ENCODE assay signal across 7 cellular contexts in genomic region chr15:74781673-74782595, GRCh38. TPM values are rescaled to one million over a fixed set of nuclear protein-coding genes. Genes with fewer than 3 reads are reported as not detected.
DNase-seq lines count a peak whose midpoint lies in the region; ATAC-seq, FAIRE-seq and TF ChIP-seq lines count a peak whose summit lies in the region.

Gene CSK (plus strand): TSS chr15:74782080. CDS start chr15:74798298, 16,218 bp downstream.

- CTCF ChIA-PET in activated CD8-positive, alpha-beta T cell treated with anti-CD3 and anti-CD28 coated beads for 36 hours (lab: Charles Lee), result interaction anchor here (0.7 to 30.3 kb wide), 10 partner anchors 5 to 183 kb away, joined by 3 to 1327 read pairs (median 4); partner anchors contain the start of genes CSK and FAM219B

- H3K27ac Mint-ChIP-seq in activated CD8-positive, alpha-beta T cell treated with anti-CD3 and anti-CD28 coated beads for 36 hours, result peak within 1 kb of the TSS; percentile 98

- no peaks in the 10 kb centered on the region for H3K27me3 ChIP-seq in effector memory CD4-positive, alpha-beta T cell (replicated peaks; ENCODE audit: control insufficient read depth, insufficient read depth, low read length, poor library complexity, severe bottlenecking)
- no peaks in the 10 kb centered on the region for H3K27me3 ChIP-seq in lung (ENCODE audit: control insufficient read depth, insufficient read depth)

- POLR2A ChIA-PET in activated CD8-positive, alpha-beta T cell treated with anti-CD3 and anti-CD28 coated beads for 36 hours (lab: Charles Lee), result interaction anchor here (1.1 to 21.2 kb wide), 6 partner anchors 9 to 109 kb away, joined by 4 to 410 read pairs (median 15); no protein-coding TSS in a partner anchor

- peak; percentile 74 for FAIRE-seq in GM12891 (lab: Jason Lieb, UNC)

- peak; percentile 66 for TF ChIP-seq CTCF in activated CD8-positive, alpha-beta T cell treated with anti-CD3 and anti-CD28 coated beads for 36 hours (IDR thresholded peaks at IDR 0.05)
- TF ChIP-seq CTCF in lung (IDR thresholded peaks at IDR 0.05; ENCODE audit: control extremely low read depth, extremely low read depth), result peak; percentile 9

- intact Hi-C loops in activated CD8-positive, alpha-beta T cell treated with anti-CD3 and anti-CD28 coated beads for 36 hours (cut with micrococcal nuclease), result loop anchor here (5.0 kb wide), 2 partner anchors 60 to 235 kb away; partner anchors contain the start of gene ULK3

- H3K4me1 ChIP-seq in effector memory CD4-positive, alpha-beta T cell (ENCODE audit: control insufficient read depth, insufficient read depth, low read length, poor library complexity, severe bottlenecking), result peaks cover 77% of the 10 kb centered on the region
- H3K4me1 ChIP-seq in lung (ENCODE audit: control insufficient read depth in 2 of 2, insufficient read depth in 2 of 2, low read length in 2 of 2), result peaks cover 25 to 46% of the 10 kb centered on the region in 2 donors

- 1% methylated on average over 57 to 109 of the region's 109 CpGs for WGBS in lung, 2 donors

- no peaks in the 10 kb centered on the region for H3K9me3 ChIP-seq in effector memory CD4-positive, alpha-beta T cell (ENCODE audit: control insufficient read depth, low read length)
- no peaks in the 10 kb centered on the region for H3K9me3 ChIP-seq in lung (ENCODE audit: control insufficient read depth in 2 of 2, insufficient read depth in 1 of 2, low read length in 1 of 2)

- H3K4me3 ChIP-seq in effector memory CD4-positive, alpha-beta T cell (ENCODE audit: insufficient read depth, low read depth, low read length, poor library complexity, severe bottlenecking), result peak within 1 kb of the TSS; percentile 99
- H3K4me3 ChIP-seq in lung, result peak within 1 kb of the TSS; percentile 79

- ATAC-seq in HG02840 (IDR thresholded peaks at IDR 0.05; ENCODE audit: low FRiP score, unreplicated experiment) (peak; percentile 46), lung (ENCODE audit: insufficient read depth, low FRiP score) (peak; percentile 85)
- peak; percentile 40 for ATAC-seq in activated CD8-positive, alpha-beta T cell treated with anti-CD3 and anti-CD28 coated beads for 36 hours

- 0 out of 2 replicates have a peak, but pooled peaks have one; percentile 37 for TF ChIP-seq POLR2A in GM12891 (IDR thresholded peaks at IDR 0.05; ENCODE audit: low read depth, low read length)

- H3K27me3 Mint-ChIP-seq in activated CD8-positive, alpha-beta T cell treated with anti-CD3 and anti-CD28 coated beads for 36 hours, result no peaks in the 10 kb centered on the region

- peak within 1 kb of the TSS; percentile 90 for H3K27ac ChIP-seq in effector memory CD4-positive, alpha-beta T cell (ENCODE audit: insufficient read depth, low read length, poor library complexity, severe bottlenecking)
- peak within 1 kb of the TSS; percentile 88 to 90 for H3K27ac ChIP-seq in lung (ENCODE audit: low read depth in 1 of 2, low read length in 1 of 2)

- H3K36me3 Mint-ChIP-seq in activated CD8-positive, alpha-beta T cell treated with anti-CD3 and anti-CD28 coated beads for 36 hours (ENCODE audit: low read depth), result peaks cover 51% of the 10 kb centered on the region

- H3K4me3 Mint-ChIP-seq in activated CD8-positive, alpha-beta T cell treated with anti-CD3 and anti-CD28 coated beads for 36 hours, result peak within 1 kb of the TSS; percentile 98

- no peaks in the 10 kb centered on the region for H3K9me3 Mint-ChIP-seq in activated CD8-positive, alpha-beta T cell treated with anti-CD3 and anti-CD28 coated beads for 36 hours

- peaks cover 45% of the 10 kb centered on the region for H3K4me1 Mint-ChIP-seq in activated CD8-positive, alpha-beta T cell treated with anti-CD3 and anti-CD28 coated beads for 36 hours (ENCODE audit: low read depth)

- DNase-seq in GM12891 (ENCODE audit: insufficient read length, low spot score) (peak; percentile 79), NCI-H526 (lab: John Stamatoyannopoulos, UW) (peak; percentile 40 to 80), lung (ENCODE audit: low spot score) (peak; percentile 62)
- DNase-seq in activated CD8-positive, alpha-beta T cell treated with anti-CD3 and anti-CD28 coated beads for 36 hours, result peak; percentile 76
- peak; percentile 65 to 74 (median 68) for DNase-seq in effector memory CD4-positive, alpha-beta T cell
- peak; percentile 74 for DNase-seq in stimulated activated CD8-positive, alpha-beta memory T cell treated with anti-CD3 and anti-CD28 coated beads, Interleukin-12 subunit alpha, Interleukin-12 subunit beta, amount 100 ng/mL, for 4 hours (ENCODE audit: low read depth)

- H3K36me3 ChIP-seq in effector memory CD4-positive, alpha-beta T cell (ENCODE audit: control insufficient read depth, insufficient read depth, low read length), result no peaks in the 10 kb centered on the region
- peaks cover 0 to 2% of the 10 kb centered on the region in 2 donors for H3K36me3 ChIP-seq in lung (ENCODE audit: control insufficient read depth in 2 of 2, insufficient read depth in 2 of 2, low read length in 2 of 2)

TF ChIP-seq in GM12891, 5 proteins besides CTCF, POLR2A, EP300 and RAD21:
- peak; percentile 8; the same call in 1 of the 2 replicates for TF ChIP-seq TAF1 (IDR thresholded peaks at IDR 0.05; ENCODE audit: low read depth, low read length)
- TF ChIP-seq SPI1 (IDR thresholded peaks at IDR 0.05; ENCODE audit: low read depth, low read length), result peak; percentile 31; the same call in 1 of the 2 replicates
- peak; percentile 1; the same call in 1 of the 2 replicates for TF ChIP-seq POU2F2 (IDR thresholded peaks at IDR 0.05; ENCODE audit: low read depth, low read length)
- no peak; the same call in none of the 2 replicates for TF ChIP-seq POLR2AphosphoS5 (IDR thresholded peaks at IDR 0.05; ENCODE audit: low read depth, low read length)
- TF ChIP-seq PAX5 (IDR thresholded peaks at IDR 0.05; ENCODE audit: insufficient read depth, low read length, severe bottlenecking), result peak; percentile 66

RNA-seq across cellular contexts. Expression of gene CSK, which starts in this region (rescaled TPM):
- polyA plus RNA-seq in GM12891 (2012; ENCODE audit: low read depth, missing spikeins), result 116 TPM
- total RNA-seq in activated CD8-positive, alpha-beta T cell treated with anti-CD3 and anti-CD28 coated beads for 36 hours, result 100 to 1,000 TPM; 254 to 260 TPM
- total RNA-seq in lung, result 10 to 100 TPM; 39.7 to 82.9 TPM
- 10 to 100 TPM; 40.9 to 99.1 TPM for polyA plus RNA-seq in lung

Comparison
In these comparisons a context has a peak if more than half of its experiments do, and no peak if none do; other contexts are left out.
1. Peak in every context shown above with its lines: DNase-seq, ATAC-seq, H3K4me3 ChIP-seq and H3K27ac ChIP-seq.